21 cellular contexts compared by ENCODE assay signal in the genomic region with DNA sequence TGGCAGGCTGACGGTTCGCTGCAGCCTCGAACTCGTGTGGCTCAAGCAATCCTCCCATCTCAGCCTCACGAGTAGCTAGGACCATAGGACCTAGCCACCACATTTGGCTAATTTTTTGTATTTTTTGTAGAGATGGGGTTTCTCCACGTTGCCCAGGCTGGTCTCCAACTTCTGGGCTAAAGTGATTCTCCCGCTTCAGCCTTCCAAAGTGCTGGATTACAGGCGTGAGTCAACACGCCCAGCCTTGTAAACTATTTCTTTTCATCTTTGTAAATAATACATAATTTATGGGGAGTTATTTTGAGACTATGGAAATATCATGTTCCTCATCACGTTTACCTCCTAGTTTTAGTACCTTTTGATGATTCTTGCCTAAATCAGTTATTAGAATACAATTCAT. TPM values are rescaled to one million over a fixed set of nuclear protein-coding genes. Genes with fewer than 3 reads are reported as not detected.
A peak's percentile ranks its signal among the peaks of the same experiment; 100 is the strongest.
DNase-seq lines count a peak whose midpoint lies in the region; FAIRE-seq and TF ChIP-seq lines count a peak whose summit lies in the region.
"Had no signal": no experiment of that assay in that cellular context is flagged by ENCODE, and none has a peak within 500 bp of the region (broad histone marks: within the 10 kb centered on the region; RNA-seq: fewer than 3 reads in every experiment).

No MANE protein-coding gene starts in this region.

- peaks cover 0 to 11% (median 0%) of the 10 kb centered on the region in 3 donors for H3K36me3 Mint-ChIP-seq in CD8-positive, alpha-beta memory T cell
- no peaks in the 10 kb centered on the region for H3K36me3 Mint-ChIP-seq in astrocyte (ENCODE audit: low read depth, unreplicated experiment)

- peak overlapping the region in 4 of 7 donors; percentile 8 to 94 (median 90) for H3K4me3 Mint-ChIP-seq in CD8-positive, alpha-beta memory T cell
- peak overlapping the region; percentile 93 for H3K4me3 Mint-ChIP-seq in astrocyte (ENCODE audit: unreplicated experiment)

- peak overlapping the region in 2 of 8 donors; percentile 96 to 98 for H3K27ac Mint-ChIP-seq in CD8-positive, alpha-beta memory T cell
- H3K27ac Mint-ChIP-seq in astrocyte (ENCODE audit: unreplicated experiment): no peak overlapping the region

- H4K20me1 ChIP-seq in Loucy (ENCODE audit: insufficient read depth, low read length, poor library complexity, severe bottlenecking) (peaks cover 23% of the 10 kb centered on the region), astrocyte (ENCODE audit: insufficient read depth, low read length) (peaks cover 20% of the 10 kb centered on the region)

- H3K4me1 ChIP-seq in CD8-positive, alpha-beta memory T cell (ENCODE audit: insufficient read depth, low read length): peaks cover 24% of the 10 kb centered on the region
- H3K4me1 ChIP-seq in Loucy (ENCODE audit: insufficient read depth, low read length, poor library complexity, severe bottlenecking) (peaks cover 27% of the 10 kb centered on the region), astrocyte (ENCODE audit: insufficient read depth, low read length) (peaks cover 9% of the 10 kb centered on the region), parathyroid adenoma (no peaks in the 10 kb centered on the region)

- H3K9me2 ChIP-seq in Loucy (replicated peaks; ENCODE audit: low read depth, low read length): no peaks in the 10 kb centered on the region

- H3K27me3 Mint-ChIP-seq in CD8-positive, alpha-beta memory T cell: peaks cover 5 to 20% of the 10 kb centered on the region in 2 donors
- H3K27me3 Mint-ChIP-seq in astrocyte (ENCODE audit: low read depth, unreplicated experiment): no peaks in the 10 kb centered on the region

- peaks cover 26 to 34% (median 32%) of the 10 kb centered on the region in 3 donors for H3K4me1 Mint-ChIP-seq in CD8-positive, alpha-beta memory T cell
- H3K4me1 Mint-ChIP-seq in astrocyte (ENCODE audit: low read depth, unreplicated experiment): peaks cover 6% of the 10 kb centered on the region

- POLR2A ChIA-PET in CD8-positive, alpha-beta memory T cell (lab: Charles Lee): interaction anchor here (0.7 kb wide), 1 partner anchor 396 kb away, joined by 3 read pairs; no protein-coding TSS in a partner anchor

- intact Hi-C loops in dorsolateral prefrontal cortex (cut with DNase I): loop anchor here (5.0 to 10.0 kb wide), 3 partner anchors 69 to 344 kb away; a partner anchor contains a TSS

- TF ChIP-seq CTCF in Loucy (conservative IDR thresholded peaks at IDR 0.05; ENCODE audit: low read length): no peak
- no peak for TF ChIP-seq CTCF in astrocyte (IDR thresholded peaks at IDR 0.05; ENCODE audit: insufficient read depth, low read depth, low read length)
- TF ChIP-seq CTCF in parathyroid adenoma (IDR thresholded peaks at IDR 0.05): no peak
- no peak for TF ChIP-seq CTCF in dorsolateral prefrontal cortex (IDR thresholded peaks at IDR 0.05 in 54 of 56, conservative IDR thresholded peaks at IDR 0.05 in 2 of 56; ENCODE audit: low read depth in 1 of 56, partially characterized antibody in 56 of 56)
- no peak for TF ChIP-seq CTCF in WERI-Rb-1 (IDR thresholded peaks at IDR 0.05; ENCODE audit: low read depth, low read length)

- H3K9me3 ChIP-seq in CD8-positive, alpha-beta memory T cell (ENCODE audit: low read length): no peaks in the 10 kb centered on the region
- H3K9me3 ChIP-seq in Loucy (ENCODE audit: insufficient read depth, low read depth, low read length): no peaks in the 10 kb centered on the region
- H3K9me3 ChIP-seq in astrocyte (ENCODE audit: insufficient read depth, low read depth, low read length): no peaks in the 10 kb centered on the region
- H3K9me3 ChIP-seq in parathyroid adenoma (ENCODE audit: control insufficient read depth, low read length): no peaks in the 10 kb centered on the region
- H3K9me3 ChIP-seq in WERI-Rb-1 (ENCODE audit: severe bottlenecking): no peaks in the 10 kb centered on the region
- H3K9me3 ChIP-seq: ascending aorta, lower lobe of right lung, thyroid gland had no signal

- no peaks in the 10 kb centered on the region for H3K9me3 Mint-ChIP-seq in CD8-positive, alpha-beta memory T cell
- H3K9me3 Mint-ChIP-seq in astrocyte (ENCODE audit: unreplicated experiment): no peaks in the 10 kb centered on the region

- no peaks in the 10 kb centered on the region for H3K36me3 ChIP-seq in CD8-positive, alpha-beta memory T cell (ENCODE audit: insufficient read depth, low read length)
- no peaks in the 10 kb centered on the region for H3K36me3 ChIP-seq in Loucy (ENCODE audit: insufficient read depth, low read length)
- no peaks in the 10 kb centered on the region for H3K36me3 ChIP-seq in astrocyte (ENCODE audit: insufficient read depth, low read length)
- no peaks in the 10 kb centered on the region for H3K36me3 ChIP-seq in parathyroid adenoma (ENCODE audit: control insufficient read depth, insufficient read depth, low read length)
- H3K36me3 ChIP-seq in WERI-Rb-1: no peaks in the 10 kb centered on the region
- H3K36me3 ChIP-seq: ascending aorta, lower lobe of right lung, thyroid gland had no signal

- CTCF ChIA-PET in CD8-positive, alpha-beta memory T cell (lab: Charles Lee): no interaction called here

- no peak overlapping the region for H3K27ac ChIP-seq in CD8-positive, alpha-beta memory T cell (ENCODE audit: low read depth, low read length)
- H3K27ac ChIP-seq in astrocyte (ENCODE audit: low read depth, low read length) (no peak overlapping the region), parathyroid adenoma (no peak overlapping the region), dorsolateral prefrontal cortex (peak overlapping the region in 2 of 59 donors; percentile 89 to 97), WERI-Rb-1 (no peak overlapping the region)

- H3K27me3 ChIP-seq in CD8-positive, alpha-beta memory T cell (ENCODE audit: insufficient read depth, low read length, poor library complexity, severe bottlenecking): no peaks in the 10 kb centered on the region
- H3K27me3 ChIP-seq in Loucy (ENCODE audit: insufficient read depth, low read length, poor library complexity, severe bottlenecking) (peaks cover 51% of the 10 kb centered on the region), astrocyte (ENCODE audit: insufficient read depth, low read length) (no peaks in the 10 kb centered on the region), parathyroid adenoma (ENCODE audit: control insufficient read depth, insufficient read depth, low read length) (no peaks in the 10 kb centered on the region), dorsolateral prefrontal cortex (no peaks in the 10 kb centered on the region), WERI-Rb-1 (ENCODE audit: insufficient read depth, low read depth, severe bottlenecking) (no peaks in the 10 kb centered on the region)
- H3K27me3 ChIP-seq: ascending aorta, thyroid gland had no signal

- peaks cover 12% of the 10 kb centered on the region for H3F3A ChIP-seq in Loucy (ENCODE audit: low read depth)

- DNase-seq in CD8-positive, alpha-beta memory T cell: no peak
- no peak for DNase-seq in astrocyte (ENCODE audit: low read depth)
- no peak for DNase-seq in NCI-H2081 treated with DMSO at 0.1 percent for 48 hours (lab: John Stamatoyannopoulos, UW)
- DNase-seq in dorsolateral prefrontal cortex: no peak
- DNase-seq in NOMO-1 treated with DMSO at 0.1 percent for 48 hours (lab: John Stamatoyannopoulos, UW; ENCODE audit: unreplicated experiment): no peak
- DNase-seq in WERI-Rb-1: no peak
- DNase-seq: activated naive CD4-positive, alpha-beta T cell treated with anti-CD3 and anti-CD28 coated beads, Interleukin-2, amount 50 U/mL, for 16 hours; activated T-cell treated with anti-CD3 and anti-CD28 coated beads, Interleukin-2, amount 50 U/mL, for 48 hours; cerebellar nuclear complex; effector CD4-positive, alpha-beta T cell; kidney; lower lobe of right lung; NCI-H1436; NCI-H82; T-helper 9 cell; thyroid gland had no signal

- H3K79me2 ChIP-seq in Loucy (ENCODE audit: insufficient read depth, low read length) (peaks cover 44% of the 10 kb centered on the region), astrocyte (ENCODE audit: insufficient read depth, low read length) (peaks cover 44% of the 10 kb centered on the region), parathyroid adenoma (peaks cover 9% of the 10 kb centered on the region)

- FAIRE-seq in astrocyte (lab: Jason Lieb, UNC): no peak
- FAIRE-seq: frontal cortex, H54, kidney had no signal

- no peak overlapping the region for H3K4me3 ChIP-seq in CD8-positive, alpha-beta memory T cell (ENCODE audit: low read length)
- H3K4me3 ChIP-seq in Loucy (ENCODE audit: low read length, poor library complexity, severe bottlenecking) (peak overlapping the region; percentile 82), astrocyte (ENCODE audit: insufficient read depth, low read depth, low read length) (no peak overlapping the region), parathyroid adenoma (ENCODE audit: low read depth, low read length) (peak overlapping the region; percentile 77), dorsolateral prefrontal cortex (peak overlapping the region in 20 of 59 donors; percentile 69 to 98 (median 91)), WERI-Rb-1 (ENCODE audit: low read depth, low read length) (no peak overlapping the region)

- H3K4me2 ChIP-seq in Loucy (ENCODE audit: low read depth, low read length, poor library complexity, severe bottlenecking) (peak overlapping the region; percentile 90), astrocyte (ENCODE audit: low read length) (no peak overlapping the region), parathyroid adenoma (ENCODE audit: low read length) (no peak overlapping the region)

- H2AFZ ChIP-seq in Loucy (ENCODE audit: low read length): no peak overlapping the region
- no peak overlapping the region for H2AFZ ChIP-seq in astrocyte (ENCODE audit: low read depth, low read length)
- no peak overlapping the region for H2AFZ ChIP-seq in parathyroid adenoma

- H3K9ac ChIP-seq in Loucy (ENCODE audit: low read depth, low read length, poor library complexity, severe bottlenecking): peak overlapping the region; percentile 92
- H3K9ac ChIP-seq in astrocyte (ENCODE audit: low read length): no peak overlapping the region
- no peak overlapping the region for H3K9ac ChIP-seq in parathyroid adenoma

RNA-seq across cellular contexts. Expression of a gene that starts 0.9 kb away (rescaled TPM):
- 10 to 100 TPM; 31.6 to 32.2 TPM for total RNA-seq in CD8-positive, alpha-beta memory T cell
- polyA plus RNA-seq in CD8-positive, alpha-beta memory T cell: 16.8 TPM
- total RNA-seq in astrocyte: 28.9 and 32.6 TPM in 2 replicates
- total RNA-seq in dorsolateral prefrontal cortex: 10 to 100 TPM; 21.1 to 49.6 (median 37.7) TPM

Comparison
In these comparisons a context has a peak if more than half of its experiments do, and no peak if none do; other contexts are left out.
1. H3K4me3 ChIP-seq: peak in Loucy (single experiment) and parathyroid adenoma (single experiment); none in CD8-positive, alpha-beta memory T cell (single experiment), astrocyte (single experiment) and WERI-Rb-1 (single experiment).